In the genomic region with DNA sequence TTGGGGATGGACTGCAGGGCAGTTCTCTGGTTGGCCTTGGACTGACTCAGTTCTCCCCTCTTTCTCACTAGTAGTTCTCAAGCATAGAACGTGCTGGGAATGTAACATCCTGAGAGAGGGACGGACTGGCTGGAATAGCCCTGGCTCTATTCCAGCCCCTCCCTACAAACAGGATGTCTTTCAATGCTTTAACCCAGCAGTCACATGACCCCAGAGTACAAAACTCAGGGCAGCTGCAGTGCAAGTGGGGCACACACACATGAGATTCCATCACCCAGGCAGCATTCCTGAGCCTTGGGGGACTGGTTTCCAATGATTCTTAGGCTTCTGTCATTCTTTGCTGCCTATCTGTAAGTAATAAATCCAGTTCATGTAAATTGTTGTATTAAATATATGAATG, we compare ENCODE assay signal across 17 cellular contexts. TPM values are rescaled to one million over a fixed set of nuclear protein-coding genes. Genes with fewer than 3 reads are reported as not detected.
DNase-seq lines count a peak whose midpoint lies in the region; ATAC-seq, FAIRE-seq and TF ChIP-seq lines count a peak whose summit lies in the region.
"Had no signal": no experiment of that assay in that cellular context is flagged by ENCODE, and none has a peak within 500 bp of the region (broad histone marks: within the 10 kb centered on the region; RNA-seq: fewer than 3 reads in every experiment).

No MANE protein-coding gene starts in this region.

- WGBS in small intestine, 3 donors: 43 to 62% (median 55%) methylated on average over 2 of the region's 2 CpGs

- intact Hi-C loops in uterus (cut with DNase I; ENCODE audit: low total_unique reads): no loop called here

- no peak overlapping the region for H3K4me3 ChIP-seq in astrocyte (ENCODE audit: insufficient read depth, low read depth, low read length)
- no peak overlapping the region for H3K4me3 ChIP-seq in small intestine (ENCODE audit: low read depth in 1 of 2, low read length in 2 of 2)
- H3K4me3 ChIP-seq in uterus: no peak overlapping the region
- H3K4me3 ChIP-seq: spleen had no signal

- H3K36me3 Mint-ChIP-seq in astrocyte (ENCODE audit: low read depth, unreplicated experiment): peaks cover 3% of the 10 kb centered on the region

- H3K27me3 ChIP-seq in astrocyte (ENCODE audit: insufficient read depth, low read length) (no peaks in the 10 kb centered on the region), small intestine (ENCODE audit: control insufficient read depth in 2 of 2, insufficient read depth in 2 of 2, low read length in 2 of 2) (no peaks in the 10 kb centered on the region), uterus (no peaks in the 10 kb centered on the region)

- no peaks in the 10 kb centered on the region for H3K79me2 ChIP-seq in astrocyte (ENCODE audit: insufficient read depth, low read length)

- H2AFZ ChIP-seq in astrocyte (ENCODE audit: low read depth, low read length): no peak overlapping the region

- DNase-seq in NCI-H345 (lab: John Stamatoyannopoulos, UW) (peak; percentile 1), NCI-H345 treated with DMSO at 0.1 percent for 48 hours (lab: John Stamatoyannopoulos, UW; ENCODE audit: unreplicated experiment) (no peak), astrocyte (ENCODE audit: low read depth) (no peak), iPS-NIHi11 (ENCODE audit: low spot score) (peak; percentile 20), small intestine (peak; percentile 32), NCI-H1092 treated with DMSO at 0.1 percent for 48 hours (lab: John Stamatoyannopoulos, UW) (no peak), uterus (no peak)
- DNase-seq: activated naive CD4-positive, alpha-beta T cell treated with Interleukin-2 at 50 U/mL for 16 hours; COR-L47; nephron progenitor cell; spleen had no signal

- no peaks in the 10 kb centered on the region for H3K4me1 ChIP-seq in astrocyte (ENCODE audit: insufficient read depth, low read length)
- no peaks in the 10 kb centered on the region for H3K4me1 ChIP-seq in small intestine (ENCODE audit: control insufficient read depth in 2 of 2, insufficient read depth in 1 of 2, low read depth in 1 of 2, low read length in 1 of 2)
- no peaks in the 10 kb centered on the region for H3K4me1 ChIP-seq in uterus

- peaks cover 1% of the 10 kb centered on the region for H3K4me1 Mint-ChIP-seq in astrocyte (ENCODE audit: low read depth, unreplicated experiment)
- H3K4me1 Mint-ChIP-seq: nephron progenitor cell had no signal

- H3K27ac ChIP-seq in astrocyte (ENCODE audit: low read depth, low read length) (no peak overlapping the region), small intestine (ENCODE audit: low read depth in 1 of 2, low read length in 1 of 2) (no peak overlapping the region), uterus (no peak overlapping the region)
- H3K27ac ChIP-seq: spleen had no signal

- H3K36me3 ChIP-seq in astrocyte (ENCODE audit: insufficient read depth, low read length) (no peaks in the 10 kb centered on the region), small intestine (ENCODE audit: control insufficient read depth in 2 of 2, insufficient read depth in 2 of 2, low read length in 2 of 2) (no peaks in the 10 kb centered on the region), uterus (no peaks in the 10 kb centered on the region)
- H3K36me3 ChIP-seq: spleen had no signal

- no peak overlapping the region for H3K4me2 ChIP-seq in astrocyte (ENCODE audit: low read length)

- H3K4me3 Mint-ChIP-seq in astrocyte (ENCODE audit: unreplicated experiment): peak overlapping the region; percentile 14
- H3K4me3 Mint-ChIP-seq: nephron progenitor cell had no signal

- peaks cover 9% of the 10 kb centered on the region for H3K27me3 Mint-ChIP-seq in astrocyte (ENCODE audit: low read depth, unreplicated experiment)

- ATAC-seq in HG02642 (IDR thresholded peaks at IDR 0.05; ENCODE audit: poor library complexity, unreplicated experiment): no peak

- TF ChIP-seq POLR2A in uterus (IDR thresholded peaks at IDR 0.05): no peak

- FAIRE-seq in astrocyte (lab: Jason Lieb, UNC) (no peak), small intestine (lab: Jason Lieb, UNC) (no peak)
- FAIRE-seq: A204.1, TTC549 had no signal

- no peak overlapping the region for H3K27ac Mint-ChIP-seq in astrocyte (ENCODE audit: unreplicated experiment)
- H3K27ac Mint-ChIP-seq: nephron progenitor cell had no signal

- H4K20me1 ChIP-seq in astrocyte (ENCODE audit: insufficient read depth, low read length): no peaks in the 10 kb centered on the region

- H3K9me3 ChIP-seq in astrocyte (ENCODE audit: insufficient read depth, low read depth, low read length): no peaks in the 10 kb centered on the region
- H3K9me3 ChIP-seq in small intestine (ENCODE audit: control insufficient read depth, low read depth): no peaks in the 10 kb centered on the region
- H3K9me3 ChIP-seq in uterus: no peaks in the 10 kb centered on the region

- no peak overlapping the region for H3K9ac ChIP-seq in astrocyte (ENCODE audit: low read length)

- H3K9me3 Mint-ChIP-seq in astrocyte (ENCODE audit: unreplicated experiment): peaks cover 2% of the 10 kb centered on the region

- TF ChIP-seq CTCF in astrocyte (IDR thresholded peaks at IDR 0.05; ENCODE audit: insufficient read depth, low read depth, low read length) (no peak), uterus (IDR thresholded peaks at IDR 0.05) (no peak)

RNA-seq across cellular contexts. Expression of gene ACOT6, which starts 1.6 kb away (rescaled TPM):
- total RNA-seq in astrocyte (not detected in 2 replicates), uterus (not detected)
- under 1 TPM in 1 of 3 donors, not detected in 2; 0.54 TPM for polyA plus RNA-seq in small intestine
- total RNA-seq: activated CD8-positive, alpha-beta memory T cell treated with anti-CD3 and anti-CD28 coated beads for 36 hours; cerebellum; kidney epithelial cell; spleen had no signal
- polyA plus RNA-seq: spleen had no signal

RNA-seq across cellular contexts. Expression of gene ACOT4, which starts 19.0 kb away (rescaled TPM):
- total RNA-seq in astrocyte (0.14 TPM in 1 of 2 replicates, not detected in the other), uterus (1 to 10 TPM in 1 of 4 donors, under 1 TPM in 1, not detected in 2; 0.61 to 1.5 TPM)
- 10 to 100 TPM in 2 of 3 donors, 1 to 10 TPM in 1; 3.7 to 12.7 (median 11.3) TPM for polyA plus RNA-seq in small intestine

RNA-seq across cellular contexts. Expression of gene DNAL1, which starts 34.1 kb away (rescaled TPM):
- total RNA-seq in astrocyte (24.9 and 27.4 TPM in 2 replicates), uterus (10 to 100 TPM in 3 of 4 donors, 1 to 10 TPM in 1; 2.0 to 29.7 (median 23.3) TPM)
- polyA plus RNA-seq in small intestine: 1 to 10 TPM in 2 of 3 donors, under 1 TPM in 1; 0.54 to 3.4 (median 2.6) TPM

RNA-seq across cellular contexts. Expression of gene ACOT2, which starts 41.7 kb away (rescaled TPM):
- total RNA-seq in astrocyte: 15.7 and 17.8 TPM in 2 replicates
- polyA plus RNA-seq in small intestine: 10 to 100 TPM; 25.0 to 89.9 (median 55.9) TPM
- 10 to 100 TPM; 25.4 to 48.8 (median 46.1) TPM for total RNA-seq in uterus

RNA-seq across cellular contexts. Expression of gene HEATR4, which starts 51.9 kb away (rescaled TPM):
- total RNA-seq in astrocyte (not detected in 2 replicates), uterus (under 1 TPM in 2 of 4 donors, not detected in 2; 0.48 to 0.82 TPM)
- 1 to 10 TPM in 1 of 3 donors, under 1 TPM in 2; 0.03 to 4.2 (median 0.54) TPM for polyA plus RNA-seq in small intestine
- total RNA-seq: activated CD8-positive, alpha-beta memory T cell treated with anti-CD3 and anti-CD28 coated beads for 36 hours; kidney epithelial cell had no signal

Comparison
In these comparisons a context has a peak if more than half of its experiments do, and no peak if none do; other contexts are left out.
1. DNase-seq: peak in NCI-H345 (single experiment), iPS-NIHi11 (single experiment) and small intestine (single experiment); none in NCI-H345 treated with DMSO at 0.1 percent for 48 hours (single experiment), astrocyte (single experiment), NCI-H1092 treated with DMSO at 0.1 percent for 48 hours (single experiment) and uterus (0 of 2).